In the genomic region with DNA sequence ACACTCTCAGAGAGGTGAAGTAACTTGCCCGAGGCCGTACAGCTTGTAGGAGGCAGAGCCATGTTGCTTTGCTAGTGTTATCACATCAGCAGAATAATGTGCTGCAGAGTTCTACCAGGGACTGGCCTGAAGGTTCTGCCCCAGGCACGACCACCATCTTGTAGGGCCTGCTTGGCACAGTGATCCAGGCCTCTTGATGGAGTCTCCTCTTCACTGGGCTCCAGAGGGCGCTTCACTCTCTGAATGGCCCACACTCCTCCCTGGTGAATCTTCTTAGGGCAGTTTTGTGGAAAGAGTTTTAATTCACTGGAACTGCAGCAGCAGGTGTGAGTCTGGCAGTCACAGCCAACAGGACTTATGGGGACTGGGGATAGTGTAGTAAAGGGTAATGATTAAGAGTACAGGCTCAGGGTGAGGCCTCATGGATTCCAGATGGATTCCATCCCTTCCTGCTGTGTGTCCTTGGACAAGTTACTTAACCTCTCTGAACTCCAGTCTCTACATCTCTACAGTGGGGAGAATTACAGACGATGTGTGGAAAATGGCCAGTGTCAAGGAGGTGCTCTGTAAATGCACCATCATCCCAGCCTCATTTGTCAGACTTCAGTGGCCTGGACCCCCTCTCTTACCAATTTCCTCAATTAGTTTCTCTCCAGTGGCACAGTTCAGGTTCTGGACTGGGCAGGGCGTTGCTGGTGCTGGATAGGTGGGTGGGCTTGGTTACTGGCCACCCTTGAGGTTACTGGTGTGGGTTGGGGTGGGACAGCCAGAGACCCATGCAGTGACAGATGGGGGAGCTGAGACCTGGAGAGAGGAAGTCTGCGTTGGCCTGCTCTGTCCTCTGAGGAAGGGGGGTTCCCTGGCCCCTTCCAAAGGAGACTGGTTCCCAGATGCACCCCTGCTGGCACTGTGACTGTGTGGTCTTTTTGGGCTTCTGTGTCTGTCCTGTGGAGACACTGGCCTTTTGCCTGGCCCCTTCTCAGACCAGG, we compare ENCODE assay signal across 14 cellular contexts. TPM values are rescaled to one million over a fixed set of nuclear protein-coding genes. Genes with fewer than 3 reads are reported as not detected.
A peak's percentile ranks its signal among the peaks of the same experiment; 100 is the strongest.
DNase-seq lines count a peak whose midpoint lies in the region; ATAC-seq and TF ChIP-seq lines count a peak whose summit lies in the region.
"Had no signal": no experiment of that assay in that cellular context is flagged by ENCODE, and none has a peak within 500 bp of the region (broad histone marks: within the 10 kb centered on the region; RNA-seq: fewer than 3 reads in every experiment).

No MANE protein-coding gene starts in this region.

- TF ChIP-seq EP300 in SK-N-SH (IDR thresholded peaks at IDR 0.05; ENCODE audit: borderline replicate concordance in 1 of 2, low read depth in 1 of 2, low read length in 1 of 2): no peak

- H4K20me1 ChIP-seq in SK-N-SH (ENCODE audit: insufficient read depth): no peaks in the 10 kb centered on the region

- POLR2A ChIA-PET in HEK293 (lab: Yijun Ruan, JAX) (no interaction called here), SK-N-SH (lab: Yijun Ruan, JAX) (no interaction called here)

- DNase-seq in DMS 273 (lab: John Stamatoyannopoulos, UW; ENCODE audit: unreplicated experiment) (peak; percentile 49), DMS 273 treated with DMSO at 0.1 percent for 48 hours (lab: John Stamatoyannopoulos, UW) (no peak), SK-N-SH (no peak), islet precursor cell (peak; percentile 55), NCI-H345 (lab: John Stamatoyannopoulos, UW) (no peak), NCI-H748 treated with DMSO at 0.1 percent for 48 hours (lab: John Stamatoyannopoulos, UW) (no peak)
- no peak for DNase-seq in stimulated activated naive B cell treated with anti-CD40 and anti-IgM and Interleukin-4, amounts not matched to agents 10 μg/mL and 1 μg/mL and 100 μg/mL, for 72 hours
- DNase-seq: activated CD8-positive, alpha-beta T cell treated with anti-CD3 and anti-CD28 coated beads for 36 hours; DMS79; dorsolateral prefrontal cortex; left colon; naive thymus-derived CD4-positive, alpha-beta T cell; upper lobe of left lung had no signal

- no peak overlapping the region for H3K4me3 Mint-ChIP-seq in stimulated activated naive B cell treated with anti-CD40 and anti-IgM and Interleukin-4, amounts not matched to agents 10 μg/mL and 1 μg/mL and 100 μg/mL, for 72 hours
- H3K4me3 Mint-ChIP-seq: activated CD8-positive, alpha-beta T cell treated with anti-CD3 and anti-CD28 coated beads for 36 hours; naive thymus-derived CD4-positive, alpha-beta T cell had no signal

- H3K27ac ChIP-seq in HEK293 (ENCODE audit: extremely low read depth, low read depth, low read length): no peak overlapping the region
- H3K27ac ChIP-seq in SK-N-SH (ENCODE audit: low read depth in 2 of 2, low read length in 1 of 2): no peak overlapping the region
- H3K27ac ChIP-seq: dorsolateral prefrontal cortex, upper lobe of left lung had no signal

- CTCF ChIA-PET in HEK293 (lab: Yijun Ruan, JAX) (interaction anchor here (1.8 kb wide), 1 partner anchor 12 kb away, joined by 5 read pairs; no protein-coding TSS in a partner anchor), SK-N-SH (lab: Yijun Ruan, JAX) (interaction anchor here (1.0 to 4.7 kb wide), 3 partner anchors 12 to 26 kb away, joined by 5 to 41 read pairs (median 10); no protein-coding TSS in a partner anchor)

- no peak overlapping the region for H3K4me3 ChIP-seq in HEK293 (ENCODE audit: low read depth, low read length)
- no peak overlapping the region for H3K4me3 ChIP-seq in SK-N-SH (ENCODE audit: low read depth in 2 of 2, low read length in 1 of 2)
- H3K4me3 ChIP-seq: dorsolateral prefrontal cortex, upper lobe of left lung had no signal

- no peak overlapping the region for H2AFZ ChIP-seq in SK-N-SH (ENCODE audit: low read depth)

- H3K4me2 ChIP-seq in SK-N-SH: no peak overlapping the region

- WGBS in SK-N-SH (ENCODE audit: low lambda C conversion rate): 44% methylated on average over 5 of the region's 7 CpGs

- no peaks in the 10 kb centered on the region for H3K36me3 ChIP-seq in HEK293 (ENCODE audit: control insufficient read depth in 2 of 2, insufficient read depth in 1 of 2, low read length in 2 of 2)
- no peaks in the 10 kb centered on the region for H3K36me3 ChIP-seq in SK-N-SH (replicated peaks in 1 of 2; ENCODE audit: control insufficient read depth in 1 of 2, insufficient read depth in 2 of 2, low read length in 1 of 2)
- H3K36me3 ChIP-seq: upper lobe of left lung had no signal

- no peaks in the 10 kb centered on the region for H3F3A ChIP-seq in SK-N-SH (replicated peaks; ENCODE audit: insufficient read depth)

- no peaks in the 10 kb centered on the region for H3K4me1 Mint-ChIP-seq in stimulated activated naive B cell treated with anti-CD40 and anti-IgM and Interleukin-4, amounts not matched to agents 10 μg/mL and 1 μg/mL and 100 μg/mL, for 72 hours
- H3K4me1 Mint-ChIP-seq: naive thymus-derived CD4-positive, alpha-beta T cell had no signal

- no peaks in the 10 kb centered on the region for H3K27me3 ChIP-seq in SK-N-SH (ENCODE audit: insufficient read depth)
- H3K27me3 ChIP-seq: upper lobe of left lung had no signal

- TF ChIP-seq CTCF in HEK293 (tag by site-specific recombination; IDR thresholded peaks at IDR 0.05) (no peak), SK-N-SH (IDR thresholded peaks at IDR 0.05) (peak; percentile 15; the same call in 1 of the 2 replicates)

- H3K9me3 ChIP-seq in HEK293 (ENCODE audit: control insufficient read depth, insufficient read depth, low read depth, low read length) (no peaks in the 10 kb centered on the region), SK-N-SH (no peaks in the 10 kb centered on the region)

- H3K27me3 Mint-ChIP-seq in stimulated activated naive B cell treated with anti-CD40 and anti-IgM and Interleukin-4, amounts not matched to agents 10 μg/mL and 1 μg/mL and 100 μg/mL, for 72 hours: peaks cover 26 to 35% of the 10 kb centered on the region in 2 donors

- no peak overlapping the region for H3K9ac ChIP-seq in SK-N-SH

- no peak overlapping the region for H3K27ac Mint-ChIP-seq in stimulated activated naive B cell treated with anti-CD40 and anti-IgM and Interleukin-4, amounts not matched to agents 10 μg/mL and 1 μg/mL and 100 μg/mL, for 72 hours
- H3K27ac Mint-ChIP-seq: activated CD8-positive, alpha-beta T cell treated with anti-CD3 and anti-CD28 coated beads for 36 hours; naive thymus-derived CD4-positive, alpha-beta T cell had no signal

- no peaks in the 10 kb centered on the region for H3K9me2 ChIP-seq in SK-N-SH

- H3K4me1 ChIP-seq in HEK293 (ENCODE audit: control insufficient read depth, insufficient read depth, low read length) (no peaks in the 10 kb centered on the region), SK-N-SH (ENCODE audit: control insufficient read depth in 1 of 2, insufficient read depth in 2 of 2, low read depth in 1 of 2, low read length in 1 of 2) (peaks cover 0 to 21% of the 10 kb centered on the region in 2 experiments; a peak in 1 of 4 replicates)
- H3K4me1 ChIP-seq: upper lobe of left lung had no signal

- H3K9me3 Mint-ChIP-seq in stimulated activated naive B cell treated with anti-CD40 and anti-IgM and Interleukin-4, amounts not matched to agents 10 μg/mL and 1 μg/mL and 100 μg/mL, for 72 hours: peaks cover 5% of the 10 kb centered on the region in 2 donors
- H3K9me3 Mint-ChIP-seq: activated CD8-positive, alpha-beta T cell treated with anti-CD3 and anti-CD28 coated beads for 36 hours had no signal

- no peak for ATAC-seq in stimulated activated naive B cell treated with anti-CD40 and anti-IgM and Interleukin-4, amounts not matched to agents 10 μg/mL and 1 μg/mL and 100 μg/mL, for 72 hours (replicated peaks)
- ATAC-seq: activated CD8-positive, alpha-beta T cell treated with anti-CD3 and anti-CD28 coated beads for 36 hours; left colon; naive thymus-derived CD4-positive, alpha-beta T cell had no signal

- TF ChIP-seq RAD21 in SK-N-SH (IDR thresholded peaks at IDR 0.05; ENCODE audit: low read length): no peak

- no peaks in the 10 kb centered on the region for H3K36me3 Mint-ChIP-seq in stimulated activated naive B cell treated with anti-CD40 and anti-IgM and Interleukin-4, amounts not matched to agents 10 μg/mL and 1 μg/mL and 100 μg/mL, for 72 hours
- H3K36me3 Mint-ChIP-seq: naive thymus-derived CD4-positive, alpha-beta T cell had no signal

- no peaks in the 10 kb centered on the region for H3K79me2 ChIP-seq in SK-N-SH (ENCODE audit: insufficient read depth)

TF ChIP-seq in HEK293, 187 proteins besides CTCF, POLR2A, EP300 and RAD21 (continues in another document):
- TF ChIP-seq HOXA7 (CRISPR knock-in tag; IDR thresholded peaks at IDR 0.05; ENCODE audit: borderline replicate concordance): no peak
- no peak for TF ChIP-seq ZNF146 (tag by site-specific recombination; IDR thresholded peaks at IDR 0.05)
- peak; percentile 91 for TF ChIP-seq ZNF768 (tag by site-specific recombination; IDR thresholded peaks at IDR 0.05)

TF ChIP-seq in SK-N-SH, 30 proteins besides CTCF, POLR2A, EP300 and RAD21 (continues in another document):
- no peak for TF ChIP-seq RXRA (IDR thresholded peaks at IDR 0.05; ENCODE audit: borderline replicate concordance, low read depth)
- TF ChIP-seq IRF3 (IDR thresholded peaks at IDR 0.05; ENCODE audit: low read depth, low read length): no peak
- TF ChIP-seq SMC3 (IDR thresholded peaks at IDR 0.05; ENCODE audit: low read depth, low read length): no peak
- no peak for TF ChIP-seq NRF1 (IDR thresholded peaks at IDR 0.05; ENCODE audit: low read depth, low read length)
- TF ChIP-seq ELF1 (IDR thresholded peaks at IDR 0.05): no peak
- no peak for TF ChIP-seq CHD2 (IDR thresholded peaks at IDR 0.05; ENCODE audit: low read length, partially characterized antibody)

RNA-seq across cellular contexts. Expression of gene CSF3R, which starts 45.9 kb away (rescaled TPM):
- not detected in 2 replicates for polyA plus RNA-seq in SK-N-SH (2012; rRNA removed)
- polyA plus RNA-seq in SK-N-SH (2012; cell fraction: cytosol; rRNA removed): under 0.01 TPM in 1 of 2 replicates, not detected in the other
- polyA plus RNA-seq in SK-N-SH (2012; cell fraction: nucleus; rRNA removed): 0.01 TPM in 1 of 2 replicates, not detected in the other

Comparison
In these comparisons a context has a peak if more than half of its experiments do, and no peak if none do; other contexts are left out.
1. DNase-seq: peak in DMS 273 (single experiment) and islet precursor cell (single experiment); none in DMS 273 treated with DMSO at 0.1 percent for 48 hours (single experiment), SK-N-SH (single experiment), NCI-H345 (single experiment), stimulated activated naive B cell treated with anti-CD40 and anti-IgM and Interleukin-4, amounts not matched to agents 10 μg/mL and 1 μg/mL and 100 μg/mL, for 72 hours (single experiment) and NCI-H748 treated with DMSO at 0.1 percent for 48 hours (single experiment).